ENCODE assay signal across 8 cellular contexts in genomic region chr19:1064661-1065605, GRCh38. TPM values are rescaled to one million over a fixed set of nuclear protein-coding genes. Genes with fewer than 3 reads are reported as not detected.
DNase-seq lines count a peak whose midpoint lies in the region; ATAC-seq and TF ChIP-seq lines count a peak whose summit lies in the region.

No MANE protein-coding gene starts in this region.

- no peak for DNase-seq in AG04449 (ENCODE audit: low read depth, low spot score)
- peak; percentile 72 for DNase-seq in activated T-helper 2 cell treated with anti-CD3 and anti-CD28 coated beads, Interferon-gamma antibody, Interleukin-2, Interleukin-4, amounts not matched to agents 10 μg/mL and 5 μg/mL and 100 μg/mL, durations not matched to agents 14 hours and 24 hours and 36 hours (ENCODE audit: low spot score)
- peak; percentile 71 to 85 for DNase-seq in foreskin fibroblast
- DNase-seq in ovary = peak in 2 of 5 donors; percentile 56 to 73

- H3K9ac ChIP-seq in OCI-LY1 (ENCODE audit: low read length) = peak overlapping the region; percentile 24; the same call in 1 of the 2 replicates

- H3K27ac ChIP-seq in OCI-LY1 (ENCODE audit: low read depth, low read length, poor library complexity, severe bottlenecking) = no peak overlapping the region
- no peak overlapping the region for H3K27ac ChIP-seq in ovary

- H3K4me1 ChIP-seq in OCI-LY1 (ENCODE audit: insufficient read depth, low read length, severe bottlenecking) (peaks cover 46% of the 10 kb centered on the region), ovary (ENCODE audit: insufficient read depth) (no peaks in the 10 kb centered on the region)

- WGBS in ovary, 3 donors = 5 to 11% (median 6%) methylated on average over 46 to 60 of the region's 60 CpGs

- H3K27me3 ChIP-seq in OCI-LY1 (ENCODE audit: insufficient read depth, low read length) (no peaks in the 10 kb centered on the region), ovary (peaks cover 15% of the 10 kb centered on the region)

- no peaks in the 10 kb centered on the region for H3K79me2 ChIP-seq in OCI-LY1 (ENCODE audit: insufficient read depth, low read length)

- no peak for TF ChIP-seq POLR2A in ovary (IDR thresholded peaks at IDR 0.05)

- peaks cover 9% of the 10 kb centered on the region; the same call in 1 of the 2 replicates for H3K36me3 ChIP-seq in OCI-LY1 (ENCODE audit: insufficient read depth, low read length)
- H3K36me3 ChIP-seq in ovary = no peaks in the 10 kb centered on the region

- peaks cover 20% of the 10 kb centered on the region for H3K4me1 Mint-ChIP-seq in activated T-helper 2 cell treated with anti-CD3 and anti-CD28 coated beads, Interferon-gamma antibody, Interleukin-2, Interleukin-4, amounts not matched to agents 10 μg/mL and 5 μg/mL and 100 μg/mL, durations not matched to agents 14 hours and 24 hours and 36 hours (ENCODE audit: low read depth)

- peak overlapping the region; percentile 69 for H3K4me2 ChIP-seq in OCI-LY1 (ENCODE audit: low read length)

- no peaks in the 10 kb centered on the region for H3K9me2 ChIP-seq in OCI-LY1 (ENCODE audit: low read depth, low read length)

- CTCF ChIA-PET in AG04449 (lab: Yijun Ruan, JAX) = interaction anchor here (0.7 to 3.5 kb wide), 19 partner anchors 8 to 188 kb away, joined by 3 to 15 read pairs (median 4); partner anchors contain the start of gene ABCA7

- ATAC-seq in GM18867 (IDR thresholded peaks at IDR 0.05; ENCODE audit: unreplicated experiment) (peak; percentile 33), HG02798 (IDR thresholded peaks at IDR 0.05; ENCODE audit: poor library complexity, unreplicated experiment) (no peak), HG02571 (IDR thresholded peaks at IDR 0.05; ENCODE audit: unreplicated experiment) (no peak)

- TF ChIP-seq CTCF in AG04449 (IDR thresholded peaks at IDR 0.05; ENCODE audit: insufficient read depth, low read length, missing control alignments) (peak; percentile 82), OCI-LY1 (IDR thresholded peaks at IDR 0.05; ENCODE audit: low read length) (peak; percentile 67), foreskin fibroblast (IDR thresholded peaks at IDR 0.05; ENCODE audit: low read depth, low read length) (peak; percentile 60), ovary (IDR thresholded peaks at IDR 0.05) (peak in 2 of 3 donors; percentile 55 to 60)

- TF ChIP-seq EP300 in ovary (IDR thresholded peaks at IDR 0.05) = no peak

- H2AFZ ChIP-seq in OCI-LY1 (ENCODE audit: low read length) = no peak overlapping the region

- peak overlapping the region; percentile 13 for H3K4me3 Mint-ChIP-seq in activated T-helper 2 cell treated with anti-CD3 and anti-CD28 coated beads, Interferon-gamma antibody, Interleukin-2, Interleukin-4, amounts not matched to agents 10 μg/mL and 5 μg/mL and 100 μg/mL, durations not matched to agents 14 hours and 24 hours and 36 hours (ENCODE audit: low read depth)

- POLR2A ChIA-PET in AG04449 (lab: Yijun Ruan, JAX) = interaction anchor here (0.5 to 1.1 kb wide), 3 partner anchors 25 to 262 kb away, joined by 3 to 4 read pairs (median 3); partner anchors contain the start of genes ABCA7 and CNN2

- H3K36me3 Mint-ChIP-seq in activated T-helper 2 cell treated with anti-CD3 and anti-CD28 coated beads, Interferon-gamma antibody, Interleukin-2, Interleukin-4, amounts not matched to agents 10 μg/mL and 5 μg/mL and 100 μg/mL, durations not matched to agents 14 hours and 24 hours and 36 hours (ENCODE audit: low read depth) = peaks cover 16% of the 10 kb centered on the region

- intact Hi-C loops in activated T-helper 2 cell treated with anti-CD3 and anti-CD28 coated beads, Interferon-gamma antibody, Interleukin-2, Interleukin-4, amounts not matched to agents 10 μg/mL and 5 μg/mL and 100 μg/mL, durations not matched to agents 14 hours and 24 hours and 36 hours (cut with micrococcal nuclease) = loop anchor here (5.0 kb wide), 1 partner anchor 38 kb away; the partner anchor contains the start of gene CNN2
- intact Hi-C loops in ovary (cut with DNase I) = no loop called here

- H3K27ac Mint-ChIP-seq in activated T-helper 2 cell treated with anti-CD3 and anti-CD28 coated beads, Interferon-gamma antibody, Interleukin-2, Interleukin-4, amounts not matched to agents 10 μg/mL and 5 μg/mL and 100 μg/mL, durations not matched to agents 14 hours and 24 hours and 36 hours = peak overlapping the region; percentile 60

- H3F3A ChIP-seq in OCI-LY1 (ENCODE audit: insufficient read depth, low read length) = no peaks in the 10 kb centered on the region

- no peaks in the 10 kb centered on the region for H4K20me1 ChIP-seq in OCI-LY1 (ENCODE audit: insufficient read depth, low read length)

- no peaks in the 10 kb centered on the region for H3K9me3 Mint-ChIP-seq in activated T-helper 2 cell treated with anti-CD3 and anti-CD28 coated beads, Interferon-gamma antibody, Interleukin-2, Interleukin-4, amounts not matched to agents 10 μg/mL and 5 μg/mL and 100 μg/mL, durations not matched to agents 14 hours and 24 hours and 36 hours

- no peaks in the 10 kb centered on the region for H3K27me3 Mint-ChIP-seq in activated T-helper 2 cell treated with anti-CD3 and anti-CD28 coated beads, Interferon-gamma antibody, Interleukin-2, Interleukin-4, amounts not matched to agents 10 μg/mL and 5 μg/mL and 100 μg/mL, durations not matched to agents 14 hours and 24 hours and 36 hours (ENCODE audit: low read depth)

- H3K4me3 ChIP-seq in AG04449 (ENCODE audit: low read depth, low read length) = no peak overlapping the region
- peak overlapping the region; percentile 43 for H3K4me3 ChIP-seq in OCI-LY1 (ENCODE audit: low read depth, low read length, poor library complexity, severe bottlenecking)
- H3K4me3 ChIP-seq in foreskin fibroblast (ENCODE audit: low read depth in 1 of 2, low read length in 2 of 2) = no peak overlapping the region
- H3K4me3 ChIP-seq in ovary = no peak overlapping the region

- H3K9me3 ChIP-seq in OCI-LY1 (ENCODE audit: low read length) (no peaks in the 10 kb centered on the region), ovary (no peaks in the 10 kb centered on the region)

RNA-seq across cellular contexts. Expression of gene ARHGAP45, which starts 2.0 kb away (rescaled TPM):
- total RNA-seq in activated T-helper 2 cell treated with anti-CD3 and anti-CD28 coated beads, Interferon-gamma antibody, Interleukin-2, Interleukin-4, amounts not matched to agents 10 μg/mL and 5 μg/mL and 100 μg/mL, durations not matched to agents 14 hours and 24 hours and 36 hours = 158 TPM in 2 replicates
- total RNA-seq in ovary = 10 to 100 TPM in 2 of 7 donors, 1 to 10 TPM in 5; 2.7 to 10.6 (median 8.9) TPM
- polyA plus RNA-seq in ovary = 1 to 10 TPM; 1.0 to 5.1 TPM

RNA-seq across cellular contexts. Expression of gene ABCA7, which starts 25.0 kb away (rescaled TPM):
- total RNA-seq in activated T-helper 2 cell treated with anti-CD3 and anti-CD28 coated beads, Interferon-gamma antibody, Interleukin-2, Interleukin-4, amounts not matched to agents 10 μg/mL and 5 μg/mL and 100 μg/mL, durations not matched to agents 14 hours and 24 hours and 36 hours = 17.2 and 19.6 TPM in 2 replicates
- 10 to 100 TPM in 1 of 7 donors, 1 to 10 TPM in 6; 1.5 to 10.5 (median 2.6) TPM for total RNA-seq in ovary
- polyA plus RNA-seq in ovary = 1 to 10 TPM; 1.4 to 1.9 TPM

RNA-seq across cellular contexts. Expression of gene POLR2E, which starts 30.2 kb away (rescaled TPM):
- 260 and 272 TPM in 2 replicates for total RNA-seq in activated T-helper 2 cell treated with anti-CD3 and anti-CD28 coated beads, Interferon-gamma antibody, Interleukin-2, Interleukin-4, amounts not matched to agents 10 μg/mL and 5 μg/mL and 100 μg/mL, durations not matched to agents 14 hours and 24 hours and 36 hours
- total RNA-seq in ovary = 100 to 1,000 TPM in 5 of 7 donors, 10 to 100 TPM in 2; 88.2 to 157 (median 140) TPM
- polyA plus RNA-seq in ovary = 100 to 1,000 TPM in 1 of 2 donors, 10 to 100 TPM in 1; 11.1 to 119 TPM

RNA-seq across cellular contexts. Expression of gene CNN2, which starts 38.5 kb away (rescaled TPM):
- total RNA-seq in activated T-helper 2 cell treated with anti-CD3 and anti-CD28 coated beads, Interferon-gamma antibody, Interleukin-2, Interleukin-4, amounts not matched to agents 10 μg/mL and 5 μg/mL and 100 μg/mL, durations not matched to agents 14 hours and 24 hours and 36 hours = 160 and 163 TPM in 2 replicates
- total RNA-seq in ovary = 100 to 1,000 TPM in 6 of 7 donors, 10 to 100 TPM in 1; 60.6 to 438 (median 210) TPM
- polyA plus RNA-seq in ovary = 100 to 1,000 TPM in 1 of 2 donors, 10 to 100 TPM in 1; 90.6 to 159 TPM

RNA-seq across cellular contexts. Expression of gene GPX4, which starts 38.9 kb away (rescaled TPM):
- 257 TPM in 2 replicates for total RNA-seq in activated T-helper 2 cell treated with anti-CD3 and anti-CD28 coated beads, Interferon-gamma antibody, Interleukin-2, Interleukin-4, amounts not matched to agents 10 μg/mL and 5 μg/mL and 100 μg/mL, durations not matched to agents 14 hours and 24 hours and 36 hours
- total RNA-seq in ovary = 100 to 1,000 TPM; 189 to 309 (median 247) TPM
- polyA plus RNA-seq in ovary = 100 to 1,000 TPM; 239 to 450 TPM

Comparison
In these comparisons a context has a peak if more than half of its experiments do, and no peak if none do; other contexts are left out.
1. RNA of gene ARHGAP45, which starts 2.0 kb away (total RNA-seq): 158 TPM in activated T-helper 2 cell treated with anti-CD3 and anti-CD28 coated beads, Interferon-gamma antibody, Interleukin-2, Interleukin-4, amounts not matched to agents 10 μg/mL and 5 μg/mL and 100 μg/mL, durations not matched to agents 14 hours and 24 hours and 36 hours; 2.7 to 10.6 TPM in ovary; every median in the first group is over 10 times any median in the second.
2. Peak in every context shown above with its lines, with median percentiles within 50 percentile points of each other: CTCF ChIP-seq.